ENCODE assay signal across 14 cellular contexts in genomic region chr6:157769776-157770430, GRCh38. TPM values are rescaled to one million over a fixed set of nuclear protein-coding genes. Genes with fewer than 3 reads are reported as not detected.
DNase-seq lines count a peak whose midpoint lies in the region; FAIRE-seq and TF ChIP-seq lines count a peak whose summit lies in the region.
"Had no signal": no experiment of that assay in that cellular context is flagged by ENCODE, and none has a peak within 500 bp of the region (broad histone marks: within the 10 kb centered on the region; RNA-seq: fewer than 3 reads in every experiment).

No MANE protein-coding gene starts in this region.

- H3K4me3 ChIP-seq in smooth muscle cell: no peak overlapping the region

- DNase-seq in CD14-positive monocyte (ENCODE audit: low spot score) (no peak), EH (ENCODE audit: low read depth) (peak; percentile 35), HTR-8/SVneo (ENCODE audit: insufficient read length, low spot score) (no peak), NOMO-1 (lab: John Stamatoyannopoulos, UW; ENCODE audit: unreplicated experiment in 2 of 2) (no peak), smooth muscle cell (lab: John Stamatoyannopoulos, UW; ENCODE audit: unreplicated experiment) (no peak)
- no peak for DNase-seq in activated CD4-positive, alpha-beta memory T cell treated with anti-CD3 and anti-CD28 coated beads for 36 hours
- DNase-seq: anterior cingulate cortex; EL; glutamatergic neuron; NCI-H774; stimulated activated CD4-positive, alpha-beta T cell treated with anti-CD3 and anti-CD28 coated beads, Interleukin-2, amount 100 ng/mL, for 24 hours; stimulated activated naive CD4-positive, alpha-beta T cell treated with Interleukin-2 at 50 U/mL for 16 hours had no signal

- no peaks in the 10 kb centered on the region for H3K36me3 ChIP-seq in smooth muscle cell (ENCODE audit: low read depth)

- intact Hi-C loops in CD14-positive monocyte (cut with micrococcal nuclease): loop anchor here in 1 of 2 donors (10.0 kb wide), 2 partner anchors 285 to 315 kb away; no protein-coding TSS in a partner anchor
- intact Hi-C loops in activated CD4-positive, alpha-beta memory T cell treated with anti-CD3 and anti-CD28 coated beads for 36 hours (cut with micrococcal nuclease): loop anchor here (10.0 kb wide), 2 partner anchors 305 to 445 kb away; partner anchors contain the start of gene TMEM242

- H3F3A ChIP-seq in smooth muscle cell (ENCODE audit: low read depth): no peaks in the 10 kb centered on the region

- H3K27me3 Mint-ChIP-seq in CD14-positive monocyte (ENCODE audit: low read depth in 3 of 3): peaks cover 7 to 10% (median 8%) of the 10 kb centered on the region in 3 donors
- H3K27me3 Mint-ChIP-seq in activated CD4-positive, alpha-beta memory T cell treated with anti-CD3 and anti-CD28 coated beads for 36 hours: peaks cover 7% of the 10 kb centered on the region
- peaks cover 7% of the 10 kb centered on the region for H3K27me3 Mint-ChIP-seq in nephron (ENCODE audit: low read depth)

- no peaks in the 10 kb centered on the region for H3K4me1 ChIP-seq in smooth muscle cell (ENCODE audit: low read depth)
- H3K4me1 ChIP-seq: parathyroid adenoma had no signal

- H3K9me3 Mint-ChIP-seq in CD14-positive monocyte: peaks cover 0 to 2% (median 0%) of the 10 kb centered on the region in 7 donors
- H3K9me3 Mint-ChIP-seq in activated CD4-positive, alpha-beta memory T cell treated with anti-CD3 and anti-CD28 coated beads for 36 hours: peaks cover 10% of the 10 kb centered on the region
- peaks cover 8% of the 10 kb centered on the region for H3K9me3 Mint-ChIP-seq in nephron

- no peaks in the 10 kb centered on the region for H3K9me3 ChIP-seq in smooth muscle cell (replicated peaks; ENCODE audit: low read depth)

- H3K27ac ChIP-seq in smooth muscle cell (ENCODE audit: low read depth): no peak overlapping the region
- H3K27ac ChIP-seq: parathyroid adenoma had no signal

- no peaks in the 10 kb centered on the region for H3K27me3 ChIP-seq in smooth muscle cell (ENCODE audit: low read depth)

- TF ChIP-seq CTCF in CD14-positive monocyte (IDR thresholded peaks at IDR 0.05) (no peak), nephron (IDR thresholded peaks at IDR 0.05; ENCODE audit: unreplicated experiment in 3 of 3) (no peak), smooth muscle cell (IDR thresholded peaks at IDR 0.05; ENCODE audit: borderline replicate concordance, insufficient read depth, poor library complexity, severe bottlenecking) (no peak)

- no peaks in the 10 kb centered on the region for H4K20me1 ChIP-seq in smooth muscle cell (ENCODE audit: low read depth)

- H3K9ac ChIP-seq in smooth muscle cell (ENCODE audit: low read depth): no peak overlapping the region
- H3K9ac ChIP-seq: parathyroid adenoma had no signal

- no peak overlapping the region for H2AFZ ChIP-seq in smooth muscle cell (ENCODE audit: low read depth)
- H2AFZ ChIP-seq: parathyroid adenoma had no signal

- no peak overlapping the region for H3K4me2 ChIP-seq in smooth muscle cell

- POLR2A ChIA-PET in activated CD4-positive, alpha-beta memory T cell treated with anti-CD3 and anti-CD28 coated beads for 36 hours (lab: Charles Lee): interaction anchor here (1.1 to 2.7 kb wide), 4 partner anchors 9 to 115 kb away, joined by 3 to 10 read pairs (median 6); no protein-coding TSS in a partner anchor

- H3K4me3 Mint-ChIP-seq in CD14-positive monocyte (peak overlapping the region in 1 of 2 donors; percentile 39), nephron (no peak overlapping the region)
- H3K4me3 Mint-ChIP-seq in activated CD4-positive, alpha-beta memory T cell treated with anti-CD3 and anti-CD28 coated beads for 36 hours: peak overlapping the region; percentile 2

- H3K27ac Mint-ChIP-seq in CD14-positive monocyte (peak overlapping the region in 4 of 7 donors; percentile 48 to 80 (median 66)), nephron (peak overlapping the region; percentile 56 to 83 (median 79))
- H3K27ac Mint-ChIP-seq in activated CD4-positive, alpha-beta memory T cell treated with anti-CD3 and anti-CD28 coated beads for 36 hours: peak overlapping the region; percentile 57

- 92% methylated on average over 10 of the region's 10 CpGs for WGBS in smooth muscle cell (ENCODE audit: low lambda C conversion rate)

- H3K4me1 Mint-ChIP-seq in CD14-positive monocyte (peaks cover 33% of the 10 kb centered on the region), nephron (peaks cover 7% of the 10 kb centered on the region)
- H3K4me1 Mint-ChIP-seq in activated CD4-positive, alpha-beta memory T cell treated with anti-CD3 and anti-CD28 coated beads for 36 hours (ENCODE audit: low read depth): peaks cover 49% of the 10 kb centered on the region

- H3K79me2 ChIP-seq in smooth muscle cell (ENCODE audit: low read depth): no peaks in the 10 kb centered on the region
- H3K79me2 ChIP-seq: parathyroid adenoma had no signal

- CTCF ChIA-PET in activated CD4-positive, alpha-beta memory T cell treated with anti-CD3 and anti-CD28 coated beads for 36 hours (lab: Charles Lee): interaction anchor here (1.1 to 2.8 kb wide), 4 partner anchors 9 to 105 kb away, joined by 3 to 10 read pairs (median 3); no protein-coding TSS in a partner anchor

- H3K36me3 Mint-ChIP-seq in CD14-positive monocyte (peaks cover 0 to 6% of the 10 kb centered on the region in 2 donors), nephron (ENCODE audit: low read depth) (peaks cover 6% of the 10 kb centered on the region)
- H3K36me3 Mint-ChIP-seq in activated CD4-positive, alpha-beta memory T cell treated with anti-CD3 and anti-CD28 coated beads for 36 hours: peaks cover 8% of the 10 kb centered on the region

- FAIRE-seq in HTR-8/SVneo (lab: Jason Lieb, UNC): no peak

RNA-seq across cellular contexts. Expression of gene SNX9, which starts 53.1 kb away (rescaled TPM):
- polyA plus RNA-seq in CD14-positive monocyte (1 to 10 TPM; 7.2 to 8.1 TPM), smooth muscle cell (27.6 and 28.9 TPM in 2 replicates)
- total RNA-seq in activated CD4-positive, alpha-beta memory T cell treated with anti-CD3 and anti-CD28 coated beads for 36 hours: 10 to 100 TPM; 59.3 to 59.7 TPM
- total RNA-seq in smooth muscle cell: 29.0 and 34.8 TPM in 2 replicates
